ENCODE assay signal across 8 cellular contexts in genomic region chr3:197711973-197712707, GRCh38. TPM values are rescaled to one million over a fixed set of nuclear protein-coding genes. Genes with fewer than 3 reads are reported as not detected.
DNase-seq lines count a peak whose midpoint lies in the region; ATAC-seq and TF ChIP-seq lines count a peak whose summit lies in the region.

No MANE protein-coding gene starts in this region.

- no peaks in the 10 kb centered on the region for H3K27me3 ChIP-seq in foreskin keratinocyte
- H3K27me3 ChIP-seq in neuronal stem cell (ENCODE audit: control insufficient read depth in 3 of 3, insufficient read depth in 3 of 3, low read depth in 1 of 3, low read length in 3 of 3): no peaks in the 10 kb centered on the region
- H3K27me3 ChIP-seq in stomach smooth muscle (ENCODE audit: control insufficient read depth in 1 of 2, insufficient read depth in 2 of 2, low read length in 2 of 2): no peaks in the 10 kb centered on the region

- no peak overlapping the region for H4K91ac ChIP-seq in neuronal stem cell (ENCODE audit: low read depth, low read length, poor library complexity)

- H3K9ac ChIP-seq in neuronal stem cell (ENCODE audit: low read depth, low read length, poor library complexity): no peak overlapping the region
- H3K9ac ChIP-seq in stomach smooth muscle (ENCODE audit: low read length in 2 of 2): peak overlapping the region; percentile 70 to 73

- no CpG with 5 or more reads among the region's 9 CpGs for WGBS in neuronal stem cell (ENCODE audit: extremely low coverage in 2 of 2, insufficient read length in 2 of 2, insufficient replicate concordance in 1 of 2), 2 donors

- H3K27ac ChIP-seq in foreskin keratinocyte (peak overlapping the region; percentile 98), neuronal stem cell (replicated peaks; ENCODE audit: low read length) (peak overlapping the region; percentile 34), stomach smooth muscle (ENCODE audit: low read length) (peak overlapping the region; percentile 76)

- H2BK120ac ChIP-seq in neuronal stem cell (ENCODE audit: low read depth, low read length): no peak overlapping the region

- no peak overlapping the region for H2BK5ac ChIP-seq in neuronal stem cell (ENCODE audit: low read length)

- H2BK12ac ChIP-seq in neuronal stem cell (ENCODE audit: low read length): no peak overlapping the region

- H2AFZ ChIP-seq in neuronal stem cell (ENCODE audit: low read length): peak overlapping the region; percentile 77

- H3K4me3 ChIP-seq in neuronal stem cell (ENCODE audit: low read length in 2 of 2) (peak overlapping the region in 1 of 2 donors; percentile 36), stomach smooth muscle (ENCODE audit: low read length in 2 of 2) (peak overlapping the region; percentile 65 to 69)

- peaks cover 23% of the 10 kb centered on the region for H3K4me1 ChIP-seq in foreskin keratinocyte
- peaks cover 0 to 1% of the 10 kb centered on the region in 2 donors for H3K4me1 ChIP-seq in neuronal stem cell (ENCODE audit: control insufficient read depth in 2 of 2, insufficient read depth in 1 of 2, low read depth in 1 of 2, low read length in 2 of 2)
- H3K4me1 ChIP-seq in stomach smooth muscle (ENCODE audit: control insufficient read depth, insufficient read depth, low read length): peaks cover 8% of the 10 kb centered on the region

- H3K14ac ChIP-seq in neuronal stem cell (ENCODE audit: low read length): no peak overlapping the region

- no peak overlapping the region for H2AK5ac ChIP-seq in neuronal stem cell (ENCODE audit: low read depth, low read length)

- H3K23ac ChIP-seq in neuronal stem cell (ENCODE audit: low read depth, low read length, poor library complexity): no peak overlapping the region

- H2BK15ac ChIP-seq in neuronal stem cell (ENCODE audit: low read length): no peak overlapping the region

- no peaks in the 10 kb centered on the region for H3K9me3 ChIP-seq in neuronal stem cell (replicated peaks in 1 of 2; ENCODE audit: control insufficient read depth in 2 of 2, insufficient read depth in 1 of 2, low read depth in 1 of 2, low read length in 2 of 2)
- H3K9me3 ChIP-seq in stomach smooth muscle (ENCODE audit: control insufficient read depth in 2 of 2, low read length in 2 of 2): no peaks in the 10 kb centered on the region

- DNase-seq in AG08396 (ENCODE audit: low spot score): peak; percentile 82
- DNase-seq in SHP77 (lab: John Stamatoyannopoulos, UW): peak; percentile 41 to 45
- DNase-seq in activated naive CD4-positive, alpha-beta T cell (lab: John Stamatoyannopoulos, UW): peak; percentile 31 to 73 (median 62)
- DNase-seq in foreskin keratinocyte: peak; percentile 98 to 99
- peak; percentile 27 for DNase-seq in neuronal stem cell (ENCODE audit: low spot score)

- H3K4ac ChIP-seq in neuronal stem cell (ENCODE audit: low read length): no peak overlapping the region

- H3K79me1 ChIP-seq in neuronal stem cell (ENCODE audit: low read depth, low read length): peaks cover 3% of the 10 kb centered on the region

- ATAC-seq in GM19324 (IDR thresholded peaks at IDR 0.05; ENCODE audit: low FRiP score, unreplicated experiment) (peak; percentile 84), HG03442 (IDR thresholded peaks at IDR 0.05; ENCODE audit: unreplicated experiment) (peak; percentile 79), foreskin keratinocyte (peak; percentile 99)

- H3K36me3 ChIP-seq in neuronal stem cell (replicated peaks in 1 of 2; ENCODE audit: control insufficient read depth in 2 of 2, insufficient read depth in 2 of 2, low read length in 2 of 2) (peaks cover 0 to 4% of the 10 kb centered on the region in 2 donors), stomach smooth muscle (ENCODE audit: control insufficient read depth in 2 of 2, insufficient read depth in 2 of 2, low read length in 2 of 2) (peaks cover 0 to 4% of the 10 kb centered on the region in 2 donors)

- H4K8ac ChIP-seq in neuronal stem cell (ENCODE audit: low read depth, low read length): no peak overlapping the region

- no peak overlapping the region for H3K18ac ChIP-seq in neuronal stem cell (ENCODE audit: low read length)

- no peak for TF ChIP-seq CTCF in foreskin keratinocyte (conservative IDR thresholded peaks at IDR 0.05)

- peak overlapping the region; percentile 34 for H3K4me2 ChIP-seq in neuronal stem cell (ENCODE audit: insufficient read depth, low read length, poor library complexity, severe bottlenecking)

RNA-seq across cellular contexts. Expression of gene RUBCN, which starts 24.6 kb away (rescaled TPM):
- 19.9 and 21.0 TPM in 2 replicates for total RNA-seq in foreskin keratinocyte
- polyA plus RNA-seq in foreskin keratinocyte: 4.4 and 4.9 TPM in 2 replicates
- polyA plus RNA-seq in neuronal stem cell (2013, experiment 1 of 2): 12.0 TPM
- polyA plus RNA-seq in neuronal stem cell (2013, experiment 2 of 2): 12.0 TPM

RNA-seq across cellular contexts. Expression of gene FYTTD1, which starts 37.5 kb away (rescaled TPM):
- 44.3 and 46.2 TPM in 2 replicates for total RNA-seq in foreskin keratinocyte
- 8.7 and 10.4 TPM in 2 replicates for polyA plus RNA-seq in foreskin keratinocyte
- 42.3 TPM for polyA plus RNA-seq in neuronal stem cell (2013, experiment 1 of 2)
- polyA plus RNA-seq in neuronal stem cell (2013, experiment 2 of 2): 43.8 TPM

Comparison
In these comparisons a context has a peak if more than half of its experiments do, and no peak if none do; other contexts are left out.
1. DNase-seq: peak in every context shown above with its lines; median percentile 98 in foreskin keratinocyte; 82 in AG08396; 62 in activated naive CD4-positive, alpha-beta T cell; 43 in SHP77; 27 in neuronal stem cell.
2. H3K27ac ChIP-seq: peak in every context shown above with its lines; median percentile 98 in foreskin keratinocyte; 76 in stomach smooth muscle; 34 in neuronal stem cell.